ENCODE assay signal across 17 cellular contexts in genomic region chr1:18344755-18345154, GRCh38.
DNase-seq lines count a peak whose midpoint lies in the region; ATAC-seq and TF ChIP-seq lines count a peak whose summit lies in the region.
"Had no signal": no experiment of that assay in that cellular context is flagged by ENCODE, and none has a peak within 500 bp of the region (broad histone marks: within the 10 kb centered on the region; RNA-seq: fewer than 3 reads in every experiment).

No MANE protein-coding gene starts in this region.

- no peak overlapping the region for H4K8ac ChIP-seq in H9 (replicated peaks; ENCODE audit: insufficient read length, low read depth, low read length)

- no peaks in the 10 kb centered on the region for H3K27me3 ChIP-seq in H9 (ENCODE audit: insufficient read depth, low read length)

- DNase-seq in H9 (no peak), NCI-H2171 (lab: John Stamatoyannopoulos, UW) (peak; percentile 91), RPMI7951 (ENCODE audit: low read depth) (peak; percentile 58), retina (peak; percentile 53), T-helper 17 cell (no peak)
- DNase-seq: activated CD4-positive, alpha-beta T cell treated with anti-CD3 and anti-CD28 coated beads for 1 hour; activated CD8-positive, alpha-beta memory T cell treated with anti-CD3 and anti-CD28 coated beads, Interleukin-2, amount 50 U/mL, for 48 hours; activated naive CD4-positive, alpha-beta T cell treated with anti-CD3 and anti-CD28 coated beads for 36 hours; DND-41; erythroblast; mesenchymal stem cell; NCI-H774; nephron progenitor cell; T-helper 2 cell had no signal

- ATAC-seq in GM19463 (IDR thresholded peaks at IDR 0.05; ENCODE audit: unreplicated experiment): no peak
- no peak for ATAC-seq in T-helper 17 cell
- no peak for ATAC-seq in HG02970 (IDR thresholded peaks at IDR 0.05; ENCODE audit: low FRiP score, unreplicated experiment)

- no CpG with 5 or more reads among the region's 3 CpGs for WGBS in H9 (ENCODE audit: extremely low coverage, insufficient read length, low lambda C conversion rate)

- no peak overlapping the region for H2BK120ac ChIP-seq in H9 (ENCODE audit: low read depth, low read length, poor library complexity, severe bottlenecking)

- H3K9me3 ChIP-seq in H9 (ENCODE audit: control insufficient read depth, low read depth, low read length) (no peaks in the 10 kb centered on the region), T-helper 17 cell (ENCODE audit: control insufficient read depth, low read length, poor library complexity, severe bottlenecking) (no peaks in the 10 kb centered on the region)

- peak overlapping the region; percentile 52; the same call in 1 of the 2 replicates for H3K14ac ChIP-seq in H9 (ENCODE audit: insufficient read depth, low read length)

- no peak overlapping the region for H2BK5ac ChIP-seq in H9 (ENCODE audit: insufficient read length, low read length)

- no peak overlapping the region for H4K91ac ChIP-seq in H9 (ENCODE audit: insufficient read length, low read depth, low read length)

- no peaks in the 10 kb centered on the region for H3K79me1 ChIP-seq in H9 (ENCODE audit: insufficient read depth, low read depth, low read length, poor library complexity, severe bottlenecking)

- no peak overlapping the region for H2AFZ ChIP-seq in H9 (ENCODE audit: low read length)

- H3K4me3 Mint-ChIP-seq in H9 (no peak overlapping the region), T-helper 17 cell (no peak overlapping the region)
- H3K4me3 Mint-ChIP-seq: activated naive CD4-positive, alpha-beta T cell treated with anti-CD3 and anti-CD28 coated beads for 36 hours; dendritic cell treated with granulocyte-macrophage colony-stimulating factor and Interleukin-4, amounts not matched to agents 40 ng/mL and 50 ng/mL, for 4 days; nephron progenitor cell had no signal

- no peak overlapping the region for H2BK20ac ChIP-seq in H9 (ENCODE audit: low read depth, low read length, poor library complexity, severe bottlenecking)

- H3K4ac ChIP-seq in H9 (ENCODE audit: low read depth, low read length): no peak overlapping the region

- no peak overlapping the region for H3K56ac ChIP-seq in H9 (ENCODE audit: insufficient read length, low read depth, low read length)

- H3K27ac Mint-ChIP-seq in H9 (no peak overlapping the region), T-helper 17 cell (no peak overlapping the region)
- H3K27ac Mint-ChIP-seq: activated naive CD4-positive, alpha-beta T cell treated with anti-CD3 and anti-CD28 coated beads for 36 hours; dendritic cell treated with granulocyte-macrophage colony-stimulating factor and Interleukin-4, amounts not matched to agents 40 ng/mL and 50 ng/mL, for 4 days; nephron progenitor cell had no signal

- H3K4me1 Mint-ChIP-seq in H9: peaks cover 11 to 12% of the 10 kb centered on the region in 2 experiments
- H3K4me1 Mint-ChIP-seq in T-helper 17 cell: peaks cover 2% of the 10 kb centered on the region

- H3K36me3 Mint-ChIP-seq in H9 (ENCODE audit: insufficient read depth in 1 of 3, low read depth in 3 of 3) (no peaks in the 10 kb centered on the region), T-helper 17 cell (ENCODE audit: low read depth) (no peaks in the 10 kb centered on the region)

- H3K23ac ChIP-seq in H9 (ENCODE audit: insufficient read length, low read depth, low read length): no peak overlapping the region

- no peak overlapping the region for H2AK5ac ChIP-seq in H9 (ENCODE audit: insufficient read length, low read length)

- no peak overlapping the region for H3K4me2 ChIP-seq in H9 (ENCODE audit: insufficient read depth, insufficient read length, low read length)

- TF ChIP-seq CTCF in H9 (conservative IDR thresholded peaks at IDR 0.05): no peak

- no peaks in the 10 kb centered on the region for H3K23me2 ChIP-seq in H9 (ENCODE audit: insufficient read length, low read depth, low read length, poor library complexity, severe bottlenecking)

- no peak overlapping the region for H2BK12ac ChIP-seq in H9 (ENCODE audit: insufficient read length, low read depth, low read length)

- no peak overlapping the region for H2BK15ac ChIP-seq in H9 (ENCODE audit: low read depth, low read length)

- no peak overlapping the region for H3K9ac ChIP-seq in H9 (ENCODE audit: extremely low read depth, insufficient read length, low read length)

- no peak overlapping the region for H3T11ph ChIP-seq in H9 (ENCODE audit: low read length)

- H3K27me3 Mint-ChIP-seq in H9 (ENCODE audit: low read depth): peaks cover 4% of the 10 kb centered on the region; the same call in 1 of the 2 replicates
- H3K27me3 Mint-ChIP-seq in T-helper 17 cell: peaks cover 42% of the 10 kb centered on the region

- H3K79me2 ChIP-seq in H9 (ENCODE audit: insufficient read depth, low read length): no peaks in the 10 kb centered on the region

- no peaks in the 10 kb centered on the region; a peak in 1 of 5 replicates for H3K9me3 Mint-ChIP-seq in H9
- H3K9me3 Mint-ChIP-seq: activated naive CD4-positive, alpha-beta T cell treated with anti-CD3 and anti-CD28 coated beads for 36 hours; dendritic cell treated with granulocyte-macrophage colony-stimulating factor and Interleukin-4, amounts not matched to agents 40 ng/mL and 50 ng/mL, for 4 days; nephron progenitor cell had no signal

- H4K20me1 ChIP-seq in H9 (ENCODE audit: control insufficient read depth, insufficient read depth, insufficient read length): no peaks in the 10 kb centered on the region

- no peak overlapping the region for H3K27ac ChIP-seq in H9 (ENCODE audit: insufficient read length, low read depth, low read length)

- H3K4me1 ChIP-seq in H9 (ENCODE audit: insufficient read depth, low read length): 0 out of 2 replicates have a peak, but pooled peaks cover 2% of the 10 kb centered on the region

- no peak overlapping the region for H4K5ac ChIP-seq in H9 (ENCODE audit: insufficient read length, low read depth, low read length)

- H3K18ac ChIP-seq in H9 (ENCODE audit: insufficient read length, low read depth, low read length): no peak overlapping the region

Comparison
In these comparisons a context has a peak if more than half of its experiments do, and no peak if none do; other contexts are left out.
1. DNase-seq: peak in NCI-H2171 (single experiment), RPMI7951 (single experiment) and retina (single experiment); none in H9 (single experiment) and T-helper 17 cell (0 of 3).